In the genomic region with DNA sequence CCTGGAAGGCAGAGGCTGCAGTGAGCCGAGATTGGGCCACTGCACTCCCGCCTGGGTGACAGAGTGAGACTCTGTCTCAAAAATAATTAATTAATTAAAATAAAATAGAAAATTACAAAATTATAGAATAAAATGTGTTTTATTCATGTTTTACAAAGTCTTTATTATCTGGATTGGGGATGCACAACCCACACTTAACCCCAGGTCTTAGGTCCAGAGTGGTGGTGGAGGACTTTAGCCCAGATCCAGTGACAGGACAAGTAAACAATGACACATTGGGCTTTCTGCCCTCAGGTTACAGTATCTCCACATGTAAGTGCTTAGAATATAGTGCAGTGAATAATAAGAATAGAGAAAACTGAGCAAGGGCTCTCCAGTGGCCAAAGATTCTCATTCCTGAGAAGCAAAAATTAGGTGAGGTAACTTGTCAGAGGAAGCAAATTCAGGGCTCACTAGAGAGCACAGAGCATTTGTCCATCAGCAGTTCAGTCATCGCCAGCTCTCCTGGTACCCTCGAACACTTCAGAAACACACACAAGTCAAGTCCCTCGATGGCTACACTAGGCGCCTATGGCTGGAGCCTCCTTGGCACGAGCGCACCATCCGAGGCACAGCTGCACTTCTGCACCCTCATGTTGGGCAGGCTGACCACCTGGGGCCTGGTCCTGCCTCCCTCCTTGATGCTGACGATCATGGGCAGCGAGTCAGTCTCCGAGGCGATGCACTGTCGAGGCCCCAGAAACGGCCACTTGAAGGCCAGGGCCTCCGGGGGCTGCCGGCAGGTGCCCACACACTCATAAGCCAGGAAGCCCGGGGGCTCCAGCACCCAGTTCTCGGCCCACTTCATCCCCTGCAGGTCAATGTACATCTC, we compare ENCODE assay signal across 1 cellular context.
TF ChIP-seq lines count a peak whose summit lies in the region.

No MANE protein-coding gene starts in this region.

TF ChIP-seq in HepG2, 621 proteins besides CTCF, POLR2A, EP300 and RAD21 (continued from another document and continues in another):
- TF ChIP-seq, protein P1, sequence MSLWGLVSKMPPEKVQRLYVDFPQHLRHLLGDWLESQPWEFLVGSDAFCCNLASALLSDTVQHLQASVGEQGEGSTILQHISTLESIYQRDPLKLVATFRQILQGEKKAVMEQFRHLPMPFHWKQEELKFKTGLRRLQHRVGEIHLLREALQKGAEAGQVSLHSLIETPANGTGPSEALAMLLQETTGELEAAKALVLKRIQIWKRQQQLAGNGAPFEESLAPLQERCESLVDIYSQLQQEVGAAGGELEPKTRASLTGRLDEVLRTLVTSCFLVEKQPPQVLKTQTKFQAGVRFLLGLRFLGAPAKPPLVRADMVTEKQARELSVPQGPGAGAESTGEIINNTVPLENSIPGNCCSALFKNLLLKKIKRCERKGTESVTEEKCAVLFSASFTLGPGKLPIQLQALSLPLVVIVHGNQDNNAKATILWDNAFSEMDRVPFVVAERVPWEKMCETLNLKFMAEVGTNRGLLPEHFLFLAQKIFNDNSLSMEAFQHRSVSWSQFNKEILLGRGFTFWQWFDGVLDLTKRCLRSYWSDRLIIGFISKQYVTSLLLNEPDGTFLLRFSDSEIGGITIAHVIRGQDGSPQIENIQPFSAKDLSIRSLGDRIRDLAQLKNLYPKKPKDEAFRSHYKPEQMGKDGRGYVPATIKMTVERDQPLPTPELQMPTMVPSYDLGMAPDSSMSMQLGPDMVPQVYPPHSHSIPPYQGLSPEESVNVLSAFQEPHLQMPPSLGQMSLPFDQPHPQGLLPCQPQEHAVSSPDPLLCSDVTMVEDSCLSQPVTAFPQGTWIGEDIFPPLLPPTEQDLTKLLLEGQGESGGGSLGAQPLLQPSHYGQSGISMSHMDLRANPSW (CRISPR knock-in tag; IDR thresholded peaks at IDR 0.05; ENCODE audit: borderline replicate concordance), result no peak
- TF ChIP-seq NR2F6 (IDR thresholded peaks at IDR 0.05), result peak; percentile 53
- TF ChIP-seq NR2F6 (CRISPR knock-in tag; IDR thresholded peaks at IDR 0.05), result peak; percentile 81; the same call in 1 of the 2 replicates
- no peak for TF ChIP-seq ZNF556 (CRISPR knock-in tag; IDR thresholded peaks at IDR 0.05; ENCODE audit: borderline replicate concordance)
- TF ChIP-seq SYNCRIP (IDR thresholded peaks at IDR 0.05; ENCODE audit: insufficient read depth, low read depth, low read length), result no peak
- peak; percentile 56; the same call in 1 of the 3 replicates for TF ChIP-seq MXI1 (IDR thresholded peaks at IDR 0.05; ENCODE audit: borderline replicate concordance, low read depth, low read length)
- TF ChIP-seq NR2F2 (IDR thresholded peaks at IDR 0.05; ENCODE audit: borderline replicate concordance, low read depth), result no peak
- TF ChIP-seq GFI1 (CRISPR knock-in tag; IDR thresholded peaks at IDR 0.05; ENCODE audit: borderline replicate concordance), result no peak
- TF ChIP-seq GPN1 (CRISPR knock-in tag; IDR thresholded peaks at IDR 0.05; ENCODE audit: borderline replicate concordance), result no peak
- TF ChIP-seq, protein P2, sequence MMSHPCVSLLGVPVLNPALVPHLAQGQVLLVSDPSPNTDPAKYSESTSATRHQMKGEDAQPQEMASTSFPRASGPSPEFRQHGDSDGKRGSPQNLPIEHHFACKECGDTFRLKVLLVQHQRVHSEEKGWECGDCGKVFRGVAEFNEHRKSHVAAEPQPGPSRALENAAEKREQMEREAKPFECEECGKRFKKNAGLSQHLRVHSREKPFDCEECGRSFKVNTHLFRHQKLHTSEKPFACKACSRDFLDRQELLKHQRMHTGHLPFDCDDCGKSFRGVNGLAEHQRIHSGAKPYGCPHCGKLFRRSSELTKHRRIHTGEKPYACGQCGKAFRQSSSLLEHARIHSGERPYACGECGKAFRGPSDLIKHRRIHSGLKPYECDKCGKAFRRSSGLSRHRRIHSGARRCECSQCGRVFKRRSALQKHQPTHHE (CRISPR knock-in tag; IDR thresholded peaks at IDR 0.05; ENCODE audit: borderline replicate concordance), result no peak
- no peak for TF ChIP-seq SMARCC2 (IDR thresholded peaks at IDR 0.05)
- TF ChIP-seq, protein P3, sequence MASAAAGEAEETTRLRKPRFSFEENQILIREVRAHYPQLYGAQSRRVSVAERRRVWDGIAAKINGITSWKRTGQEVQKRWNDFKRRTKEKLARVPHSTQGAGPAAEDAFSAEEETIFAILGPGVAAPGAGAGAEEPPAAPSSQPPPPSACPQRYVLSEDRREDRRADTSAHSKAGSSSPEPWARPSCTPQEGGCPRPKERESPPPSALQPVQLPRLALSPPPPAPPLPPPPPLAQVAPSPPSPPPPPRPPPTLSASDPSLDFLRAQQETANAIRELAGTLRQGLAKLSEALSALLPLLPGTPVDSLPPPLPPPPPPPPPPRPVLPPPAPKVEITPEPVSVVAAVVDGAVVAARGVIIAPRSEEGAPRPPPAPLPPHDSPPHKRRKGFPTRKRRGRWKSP (CRISPR knock-in tag; IDR thresholded peaks at IDR 0.05), result peak; percentile 36; the same call in 1 of the 2 replicates
- TF ChIP-seq ISL2 (CRISPR knock-in tag; IDR thresholded peaks at IDR 0.05), result no peak
- TF ChIP-seq, protein P4, sequence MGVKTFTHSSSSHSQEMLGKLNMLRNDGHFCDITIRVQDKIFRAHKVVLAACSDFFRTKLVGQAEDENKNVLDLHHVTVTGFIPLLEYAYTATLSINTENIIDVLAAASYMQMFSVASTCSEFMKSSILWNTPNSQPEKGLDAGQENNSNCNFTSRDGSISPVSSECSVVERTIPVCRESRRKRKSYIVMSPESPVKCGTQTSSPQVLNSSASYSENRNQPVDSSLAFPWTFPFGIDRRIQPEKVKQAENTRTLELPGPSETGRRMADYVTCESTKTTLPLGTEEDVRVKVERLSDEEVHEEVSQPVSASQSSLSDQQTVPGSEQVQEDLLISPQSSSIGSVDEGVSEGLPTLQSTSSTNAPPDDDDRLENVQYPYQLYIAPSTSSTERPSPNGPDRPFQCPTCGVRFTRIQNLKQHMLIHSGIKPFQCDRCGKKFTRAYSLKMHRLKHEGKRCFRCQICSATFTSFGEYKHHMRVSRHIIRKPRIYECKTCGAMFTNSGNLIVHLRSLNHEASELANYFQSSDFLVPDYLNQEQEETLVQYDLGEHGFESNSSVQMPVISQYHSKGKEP (CRISPR knock-in tag; IDR thresholded peaks at IDR 0.05), result no peak
- no peak for TF ChIP-seq SMARCE1 (IDR thresholded peaks at IDR 0.05; ENCODE audit: borderline replicate concordance)
- TF ChIP-seq GATA4 (IDR thresholded peaks at IDR 0.05; ENCODE audit: borderline replicate concordance, low read depth), result no peak
- TF ChIP-seq, protein P5, sequence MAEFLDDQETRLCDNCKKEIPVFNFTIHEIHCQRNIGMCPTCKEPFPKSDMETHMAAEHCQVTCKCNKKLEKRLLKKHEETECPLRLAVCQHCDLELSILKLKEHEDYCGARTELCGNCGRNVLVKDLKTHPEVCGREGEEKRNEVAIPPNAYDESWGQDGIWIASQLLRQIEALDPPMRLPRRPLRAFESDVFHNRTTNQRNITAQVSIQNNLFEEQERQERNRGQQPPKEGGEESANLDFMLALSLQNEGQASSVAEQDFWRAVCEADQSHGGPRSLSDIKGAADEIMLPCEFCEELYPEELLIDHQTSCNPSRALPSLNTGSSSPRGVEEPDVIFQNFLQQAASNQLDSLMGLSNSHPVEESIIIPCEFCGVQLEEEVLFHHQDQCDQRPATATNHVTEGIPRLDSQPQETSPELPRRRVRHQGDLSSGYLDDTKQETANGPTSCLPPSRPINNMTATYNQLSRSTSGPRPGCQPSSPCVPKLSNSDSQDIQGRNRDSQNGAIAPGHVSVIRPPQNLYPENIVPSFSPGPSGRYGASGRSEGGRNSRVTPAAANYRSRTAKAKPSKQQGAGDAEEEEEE (CRISPR knock-in tag; IDR thresholded peaks at IDR 0.05; ENCODE audit: borderline replicate concordance), result no peak
- peak; percentile 35; the same call in 1 of the 2 replicates for TF ChIP-seq ZNF644 (CRISPR knock-in tag; IDR thresholded peaks at IDR 0.05; ENCODE audit: low read depth)
- TF ChIP-seq ZNF737 (CRISPR knock-in tag; IDR thresholded peaks at IDR 0.05; ENCODE audit: borderline replicate concordance), result no peak
- peak; percentile 16 for TF ChIP-seq HNRNPLL (IDR thresholded peaks at IDR 0.05; ENCODE audit: low read depth, low read length, poor library complexity, severe bottlenecking)
- no peak for TF ChIP-seq ZNF879 (CRISPR knock-in tag; IDR thresholded peaks at IDR 0.05)
- no peak for TF ChIP-seq ZNF652 (CRISPR knock-in tag; IDR thresholded peaks at IDR 0.05; ENCODE audit: borderline replicate concordance, low read depth)
- no peak for TF ChIP-seq ZNF780A (CRISPR knock-in tag; IDR thresholded peaks at IDR 0.05)
- TF ChIP-seq ZNF225 (CRISPR knock-in tag; IDR thresholded peaks at IDR 0.05), result no peak
- 0 out of 2 replicates have a peak, but pooled peaks have one; percentile 40 for TF ChIP-seq PPARG (CRISPR knock-in tag; conservative IDR thresholded peaks at IDR 0.05)
- no peak for TF ChIP-seq RORA (CRISPR knock-in tag; IDR thresholded peaks at IDR 0.05)
- TF ChIP-seq ZNF709 (CRISPR knock-in tag; IDR thresholded peaks at IDR 0.05), result no peak
- no peak for TF ChIP-seq PTBP1 (IDR thresholded peaks at IDR 0.05; ENCODE audit: low read depth, low read length, poor library complexity, severe bottlenecking)
- no peak for TF ChIP-seq NFRKB (IDR thresholded peaks at IDR 0.05)
- no peak for TF ChIP-seq ZNF788 (CRISPR knock-in tag; IDR thresholded peaks at IDR 0.05; ENCODE audit: borderline replicate concordance)
- TF ChIP-seq NCOR1 (IDR thresholded peaks at IDR 0.05; ENCODE audit: borderline replicate concordance, low read length), result peak; percentile 50; the same call in 1 of the 2 replicates
- TF ChIP-seq ZBTB7B (CRISPR knock-in tag; IDR thresholded peaks at IDR 0.05), result no peak
- no peak for TF ChIP-seq DNMT1 (CRISPR knock-in tag; IDR thresholded peaks at IDR 0.05)
- no peak for TF ChIP-seq CHCHD3 (CRISPR knock-in tag; IDR thresholded peaks at IDR 0.05)
- TF ChIP-seq, protein P6, sequence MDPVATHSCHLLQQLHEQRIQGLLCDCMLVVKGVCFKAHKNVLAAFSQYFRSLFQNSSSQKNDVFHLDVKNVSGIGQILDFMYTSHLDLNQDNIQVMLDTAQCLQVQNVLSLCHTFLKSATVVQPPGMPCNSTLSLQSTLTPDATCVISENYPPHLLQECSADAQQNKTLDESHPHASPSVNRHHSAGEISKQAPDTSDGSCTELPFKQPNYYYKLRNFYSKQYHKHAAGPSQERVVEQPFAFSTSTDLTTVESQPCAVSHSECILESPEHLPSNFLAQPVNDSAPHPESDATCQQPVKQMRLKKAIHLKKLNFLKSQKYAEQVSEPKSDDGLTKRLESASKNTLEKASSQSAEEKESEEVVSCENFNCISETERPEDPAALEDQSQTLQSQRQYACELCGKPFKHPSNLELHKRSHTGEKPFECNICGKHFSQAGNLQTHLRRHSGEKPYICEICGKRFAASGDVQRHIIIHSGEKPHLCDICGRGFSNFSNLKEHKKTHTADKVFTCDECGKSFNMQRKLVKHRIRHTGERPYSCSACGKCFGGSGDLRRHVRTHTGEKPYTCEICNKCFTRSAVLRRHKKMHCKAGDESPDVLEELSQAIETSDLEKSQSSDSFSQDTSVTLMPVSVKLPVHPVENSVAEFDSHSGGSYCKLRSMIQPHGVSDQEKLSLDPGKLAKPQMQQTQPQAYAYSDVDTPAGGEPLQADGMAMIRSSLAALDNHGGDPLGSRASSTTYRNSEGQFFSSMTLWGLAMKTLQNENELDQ (CRISPR knock-in tag; IDR thresholded peaks at IDR 0.05; ENCODE audit: borderline replicate concordance), result no peak
- TF ChIP-seq, protein P7, sequence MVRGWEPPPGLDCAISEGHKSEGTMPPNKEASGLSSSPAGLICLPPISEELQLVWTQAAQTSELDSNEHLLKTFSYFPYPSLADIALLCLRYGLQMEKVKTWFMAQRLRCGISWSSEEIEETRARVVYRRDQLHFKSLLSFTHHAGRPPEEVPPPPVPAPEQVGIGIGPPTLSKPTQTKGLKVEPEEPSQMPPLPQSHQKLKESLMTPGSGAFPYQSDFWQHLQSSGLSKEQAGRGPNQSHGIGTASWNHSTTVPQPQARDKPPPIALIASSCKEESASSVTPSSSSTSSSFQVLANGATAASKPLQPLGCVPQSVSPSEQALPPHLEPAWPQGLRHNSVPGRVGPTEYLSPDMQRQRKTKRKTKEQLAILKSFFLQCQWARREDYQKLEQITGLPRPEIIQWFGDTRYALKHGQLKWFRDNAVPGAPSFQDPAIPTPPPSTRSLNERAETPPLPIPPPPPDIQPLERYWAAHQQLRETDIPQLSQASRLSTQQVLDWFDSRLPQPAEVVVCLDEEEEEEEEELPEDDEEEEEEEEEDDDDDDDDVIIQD (CRISPR knock-in tag; IDR thresholded peaks at IDR 0.05; ENCODE audit: low read depth), result no peak
- TF ChIP-seq ATAD3A (CRISPR knock-in tag; IDR thresholded peaks at IDR 0.05), result no peak
- TF ChIP-seq NFIC (IDR thresholded peaks at IDR 0.05; ENCODE audit: low read length), result no peak
- peak; percentile 18 for TF ChIP-seq ASH2L (IDR thresholded peaks at IDR 0.05; ENCODE audit: insufficient read length, low read depth, low read length)
- TF ChIP-seq SATB2 (CRISPR knock-in tag; IDR thresholded peaks at IDR 0.05), result no peak
- TF ChIP-seq, protein P8, sequence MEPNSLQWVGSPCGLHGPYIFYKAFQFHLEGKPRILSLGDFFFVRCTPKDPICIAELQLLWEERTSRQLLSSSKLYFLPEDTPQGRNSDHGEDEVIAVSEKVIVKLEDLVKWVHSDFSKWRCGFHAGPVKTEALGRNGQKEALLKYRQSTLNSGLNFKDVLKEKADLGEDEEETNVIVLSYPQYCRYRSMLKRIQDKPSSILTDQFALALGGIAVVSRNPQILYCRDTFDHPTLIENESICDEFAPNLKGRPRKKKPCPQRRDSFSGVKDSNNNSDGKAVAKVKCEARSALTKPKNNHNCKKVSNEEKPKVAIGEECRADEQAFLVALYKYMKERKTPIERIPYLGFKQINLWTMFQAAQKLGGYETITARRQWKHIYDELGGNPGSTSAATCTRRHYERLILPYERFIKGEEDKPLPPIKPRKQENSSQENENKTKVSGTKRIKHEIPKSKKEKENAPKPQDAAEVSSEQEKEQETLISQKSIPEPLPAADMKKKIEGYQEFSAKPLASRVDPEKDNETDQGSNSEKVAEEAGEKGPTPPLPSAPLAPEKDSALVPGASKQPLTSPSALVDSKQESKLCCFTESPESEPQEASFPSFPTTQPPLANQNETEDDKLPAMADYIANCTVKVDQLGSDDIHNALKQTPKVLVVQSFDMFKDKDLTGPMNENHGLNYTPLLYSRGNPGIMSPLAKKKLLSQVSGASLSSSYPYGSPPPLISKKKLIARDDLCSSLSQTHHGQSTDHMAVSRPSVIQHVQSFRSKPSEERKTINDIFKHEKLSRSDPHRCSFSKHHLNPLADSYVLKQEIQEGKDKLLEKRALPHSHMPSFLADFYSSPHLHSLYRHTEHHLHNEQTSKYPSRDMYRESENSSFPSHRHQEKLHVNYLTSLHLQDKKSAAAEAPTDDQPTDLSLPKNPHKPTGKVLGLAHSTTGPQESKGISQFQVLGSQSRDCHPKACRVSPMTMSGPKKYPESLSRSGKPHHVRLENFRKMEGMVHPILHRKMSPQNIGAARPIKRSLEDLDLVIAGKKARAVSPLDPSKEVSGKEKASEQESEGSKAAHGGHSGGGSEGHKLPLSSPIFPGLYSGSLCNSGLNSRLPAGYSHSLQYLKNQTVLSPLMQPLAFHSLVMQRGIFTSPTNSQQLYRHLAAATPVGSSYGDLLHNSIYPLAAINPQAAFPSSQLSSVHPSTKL (CRISPR knock-in tag; IDR thresholded peaks at IDR 0.05), result peak; percentile 53
- TF ChIP-seq HNRNPL (IDR thresholded peaks at IDR 0.05; ENCODE audit: low read depth, low read length), result peak; percentile 79; the same call in 1 of the 2 replicates
